Comparison of ENCODE assay signal across 19 cellular contexts in genomic region chr1:175277778-175278177, GRCh38.
"Had no signal": no experiment of that assay in that cellular context is flagged by ENCODE, and none has a peak within 500 bp of the region (broad histone marks: within the 10 kb centered on the region; RNA-seq: fewer than 3 reads in every experiment).

No MANE protein-coding gene starts in this region.

- H3K9me3 ChIP-seq: esophagus squamous epithelium, mucosa of descending colon, neutrophil, psoas muscle, suprapubic skin, thyroid gland, uterus had no signal

- ATAC-seq: effector memory CD8-positive, alpha-beta T cell; mucosa of descending colon; naive thymus-derived CD8-positive, alpha-beta T cell had no signal

- H3K27me3 ChIP-seq: esophagus squamous epithelium, neutrophil, suprapubic skin, thyroid gland, uterus had no signal

- H3K36me3 ChIP-seq: esophagus squamous epithelium, neutrophil, suprapubic skin, thyroid gland, uterus had no signal

- FAIRE-seq: colon, keratinocyte, small intestine had no signal

- H3K27ac ChIP-seq: epithelial cell of prostate, neutrophil, suprapubic skin, thyroid gland had no signal

- H3K4me3 ChIP-seq: esophagus squamous epithelium, mucosa of descending colon, suprapubic skin, thyroid gland, uterus had no signal

- DNase-seq: effector memory CD8-positive, alpha-beta T cell; esophagus squamous epithelium; foreskin fibroblast; immature natural killer cell; mammary epithelial cell; mucosa of descending colon; naive thymus-derived CD8-positive, alpha-beta T cell; psoas muscle; retina; small intestine; stimulated activated CD4-positive, alpha-beta T cell treated with anti-CD3 and anti-CD28 coated beads, Interleukin-12 subunit alpha, Interleukin-12 subunit beta, amount 100 ng/mL, for 4 hours; stimulated activated naive CD4-positive, alpha-beta T cell; thyroid gland had no signal

- H3K4me1 ChIP-seq: esophagus squamous epithelium, suprapubic skin, thyroid gland, uterus had no signal
